In the genomic region with DNA sequence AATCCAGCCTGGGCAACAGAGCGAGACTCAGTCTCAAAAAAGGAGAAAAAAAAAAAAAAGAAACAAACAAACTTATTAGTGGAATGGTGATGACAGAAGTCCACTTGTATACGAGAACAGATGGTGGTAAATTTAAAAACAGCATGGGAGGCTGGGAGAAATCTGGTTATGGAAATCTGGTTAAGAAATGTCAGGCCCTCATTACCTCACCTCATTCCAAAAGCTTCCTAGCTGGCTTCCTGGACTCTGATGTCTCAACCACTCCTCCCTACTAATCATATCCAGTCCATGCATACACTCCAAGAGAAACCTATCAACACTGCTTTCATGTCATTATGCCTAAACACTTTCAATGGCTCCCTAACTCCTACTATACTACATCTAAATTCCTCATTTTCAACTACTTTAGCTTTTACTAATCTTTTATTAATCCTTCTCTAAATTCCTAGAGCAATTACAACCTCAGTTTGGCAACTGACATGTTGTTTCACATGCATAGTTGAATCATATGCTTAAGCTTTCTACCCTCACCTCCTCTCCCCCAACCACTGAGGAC, we compare ENCODE assay signal across 10 cellular contexts. TPM values are rescaled to one million over a fixed set of nuclear protein-coding genes. Genes with fewer than 3 reads are reported as not detected.
DNase-seq lines count a peak whose midpoint lies in the region; ATAC-seq lines count a peak whose summit lies in the region.
"Had no signal": no experiment of that assay in that cellular context is flagged by ENCODE, and none has a peak within 500 bp of the region (broad histone marks: within the 10 kb centered on the region; RNA-seq: fewer than 3 reads in every experiment).

No MANE protein-coding gene starts in this region.

- peak overlapping the region; percentile 52 for H3K27ac ChIP-seq in subcutaneous abdominal adipose tissue (ENCODE audit: low read depth, low read length)

- no peaks in the 10 kb centered on the region for H3K27me3 ChIP-seq in subcutaneous abdominal adipose tissue (ENCODE audit: control insufficient read depth in 5 of 5, insufficient read depth in 4 of 5, low read length in 5 of 5)

- POLR2A ChIA-PET in activated CD4-positive, alpha-beta memory T cell treated with anti-CD3 and anti-CD28 coated beads for 36 hours (lab: Charles Lee), result no interaction called here

- peaks cover 62% of the 10 kb centered on the region for H3K4me1 Mint-ChIP-seq in activated naive CD8-positive, alpha-beta T cell (ENCODE audit: low read depth)
- peaks cover 52% of the 10 kb centered on the region for H3K4me1 Mint-ChIP-seq in activated naive CD8-positive, alpha-beta T cell treated with anti-CD3 and anti-CD28 coated beads, Interleukin-2, amount 50 U/mL, for 24 hours
- H3K4me1 Mint-ChIP-seq in activated CD4-positive, alpha-beta memory T cell treated with anti-CD3 and anti-CD28 coated beads for 36 hours (ENCODE audit: low read depth), result peaks cover 54% of the 10 kb centered on the region

- H3K36me3 Mint-ChIP-seq in activated naive CD8-positive, alpha-beta T cell, result peaks cover 5% of the 10 kb centered on the region
- H3K36me3 Mint-ChIP-seq in activated naive CD8-positive, alpha-beta T cell treated with anti-CD3 and anti-CD28 coated beads, Interleukin-2, amount 50 U/mL, for 24 hours (ENCODE audit: low read depth), result peaks cover 10% of the 10 kb centered on the region
- H3K36me3 Mint-ChIP-seq in activated CD4-positive, alpha-beta memory T cell treated with anti-CD3 and anti-CD28 coated beads for 36 hours, result peaks cover 7% of the 10 kb centered on the region

- CTCF ChIA-PET in activated CD4-positive, alpha-beta memory T cell treated with anti-CD3 and anti-CD28 coated beads for 36 hours (lab: Charles Lee), result interaction anchor here (1.7 kb wide), 1 partner anchor 108 kb away, joined by 5 read pairs; no protein-coding TSS in a partner anchor

- no peak overlapping the region for H3K4me3 ChIP-seq in subcutaneous abdominal adipose tissue (ENCODE audit: low read depth in 1 of 5, low read length in 5 of 5)

- H3K9me3 Mint-ChIP-seq in activated naive CD8-positive, alpha-beta T cell (ENCODE audit: low read depth), result no peaks in the 10 kb centered on the region
- no peaks in the 10 kb centered on the region for H3K9me3 Mint-ChIP-seq in activated naive CD8-positive, alpha-beta T cell treated with anti-CD3 and anti-CD28 coated beads, Interleukin-2, amount 50 U/mL, for 24 hours
- no peaks in the 10 kb centered on the region for H3K9me3 Mint-ChIP-seq in activated CD4-positive, alpha-beta memory T cell treated with anti-CD3 and anti-CD28 coated beads for 36 hours
- H3K9me3 Mint-ChIP-seq: activated T-helper 2 cell treated with anti-CD3 and anti-CD28 coated beads, Interferon-gamma antibody, Interleukin-2, Interleukin-4, amounts not matched to agents 10 μg/mL and 5 μg/mL and 100 μg/mL, durations not matched to agents 14 hours and 24 hours and 36 hours had no signal

- intact Hi-C loops in activated CD4-positive, alpha-beta memory T cell treated with anti-CD3 and anti-CD28 coated beads for 36 hours (cut with micrococcal nuclease), result loop anchor here (5.0 kb wide), 1 partner anchor 40 kb away; no protein-coding TSS in a partner anchor

- H3K27me3 Mint-ChIP-seq in activated naive CD8-positive, alpha-beta T cell, result no peaks in the 10 kb centered on the region
- H3K27me3 Mint-ChIP-seq in activated naive CD8-positive, alpha-beta T cell treated with anti-CD3 and anti-CD28 coated beads, Interleukin-2, amount 50 U/mL, for 24 hours, result no peaks in the 10 kb centered on the region
- no peaks in the 10 kb centered on the region for H3K27me3 Mint-ChIP-seq in activated CD4-positive, alpha-beta memory T cell treated with anti-CD3 and anti-CD28 coated beads for 36 hours

- H3K9ac ChIP-seq in subcutaneous abdominal adipose tissue (ENCODE audit: low read length in 5 of 5), result no peak overlapping the region

- no peaks in the 10 kb centered on the region for H3K36me3 ChIP-seq in subcutaneous abdominal adipose tissue (ENCODE audit: control insufficient read depth in 5 of 5, insufficient read depth in 5 of 5, low read length in 5 of 5)

- H3K4me1 ChIP-seq in subcutaneous abdominal adipose tissue (ENCODE audit: control insufficient read depth in 5 of 5, insufficient read depth in 5 of 5, low read length in 5 of 5), result peaks cover 0 to 31% (median 26%) of the 10 kb centered on the region in 5 donors

- no peak overlapping the region for H3K4me3 Mint-ChIP-seq in activated naive CD8-positive, alpha-beta T cell
- no peak overlapping the region for H3K4me3 Mint-ChIP-seq in activated naive CD8-positive, alpha-beta T cell treated with anti-CD3 and anti-CD28 coated beads, Interleukin-2, amount 50 U/mL, for 24 hours
- no peak overlapping the region for H3K4me3 Mint-ChIP-seq in activated CD4-positive, alpha-beta memory T cell treated with anti-CD3 and anti-CD28 coated beads for 36 hours

- peak overlapping the region; percentile 22 for H3K27ac Mint-ChIP-seq in activated naive CD8-positive, alpha-beta T cell
- H3K27ac Mint-ChIP-seq in activated naive CD8-positive, alpha-beta T cell treated with anti-CD3 and anti-CD28 coated beads, Interleukin-2, amount 50 U/mL, for 24 hours, result no peak overlapping the region
- H3K27ac Mint-ChIP-seq in activated CD4-positive, alpha-beta memory T cell treated with anti-CD3 and anti-CD28 coated beads for 36 hours, result no peak overlapping the region
- H3K27ac Mint-ChIP-seq: activated T-helper 2 cell treated with anti-CD3 and anti-CD28 coated beads, Interferon-gamma antibody, Interleukin-2, Interleukin-4, amounts not matched to agents 10 μg/mL and 5 μg/mL and 100 μg/mL, durations not matched to agents 14 hours and 24 hours and 36 hours had no signal

- no peak for ATAC-seq in activated naive CD8-positive, alpha-beta T cell treated with anti-CD3 and anti-CD28 coated beads, Interleukin-2, amount 50 U/mL, for 24 hours
- ATAC-seq in GM21515 (IDR thresholded peaks at IDR 0.05; ENCODE audit: unreplicated experiment) (no peak), HG03521 (IDR thresholded peaks at IDR 0.05; ENCODE audit: unreplicated experiment) (no peak)

- no peaks in the 10 kb centered on the region for H3K9me3 ChIP-seq in subcutaneous abdominal adipose tissue (ENCODE audit: control insufficient read depth in 5 of 5, low read length in 5 of 5)

- DNase-seq in activated naive CD8-positive, alpha-beta T cell treated with anti-CD3 and anti-CD28 coated beads, Interleukin-2, amount 50 U/mL, for 24 hours, result no peak
- DNase-seq in SK-N-DZ (ENCODE audit: low spot score), result peak; percentile 4
- peak; percentile 23 for DNase-seq in fibroblast of the conjunctiva (ENCODE audit: low read depth)
- DNase-seq in activated CD4-positive, alpha-beta memory T cell treated with anti-CD3 and anti-CD28 coated beads for 36 hours, result no peak
- DNase-seq: stimulated activated naive CD8-positive, alpha-beta T cell treated with anti-CD3 and anti-CD28 coated beads, Interleukin-15, Interleukin-2, amounts not matched to agents 100 U/mL and 50 U/mL, for 24 hours had no signal

RNA-seq across cellular contexts. Expression of gene FOXJ3, which starts 52.9 kb away (rescaled TPM):
- polyA plus RNA-seq in SK-N-DZ (2014; cell fraction: cytosol; rRNA removed), result 29.8 and 32.8 TPM in 2 replicates
- 29.9 and 34.6 TPM in 2 replicates for polyA plus RNA-seq in SK-N-DZ (2014; cell fraction: nucleus; rRNA removed)
- total RNA-seq in activated CD4-positive, alpha-beta memory T cell treated with anti-CD3 and anti-CD28 coated beads for 36 hours, result 10 to 100 TPM; 37.3 to 40.8 TPM

Comparison
In these comparisons a context has a peak if more than half of its experiments do, and no peak if none do; other contexts are left out.
1. DNase-seq: peak in SK-N-DZ (single experiment) and fibroblast of the conjunctiva (single experiment); none in activated naive CD8-positive, alpha-beta T cell treated with anti-CD3 and anti-CD28 coated beads, Interleukin-2, amount 50 U/mL, for 24 hours (single experiment) and activated CD4-positive, alpha-beta memory T cell treated with anti-CD3 and anti-CD28 coated beads for 36 hours (single experiment).